9 cellular contexts compared by ENCODE assay signal in the genomic region with DNA sequence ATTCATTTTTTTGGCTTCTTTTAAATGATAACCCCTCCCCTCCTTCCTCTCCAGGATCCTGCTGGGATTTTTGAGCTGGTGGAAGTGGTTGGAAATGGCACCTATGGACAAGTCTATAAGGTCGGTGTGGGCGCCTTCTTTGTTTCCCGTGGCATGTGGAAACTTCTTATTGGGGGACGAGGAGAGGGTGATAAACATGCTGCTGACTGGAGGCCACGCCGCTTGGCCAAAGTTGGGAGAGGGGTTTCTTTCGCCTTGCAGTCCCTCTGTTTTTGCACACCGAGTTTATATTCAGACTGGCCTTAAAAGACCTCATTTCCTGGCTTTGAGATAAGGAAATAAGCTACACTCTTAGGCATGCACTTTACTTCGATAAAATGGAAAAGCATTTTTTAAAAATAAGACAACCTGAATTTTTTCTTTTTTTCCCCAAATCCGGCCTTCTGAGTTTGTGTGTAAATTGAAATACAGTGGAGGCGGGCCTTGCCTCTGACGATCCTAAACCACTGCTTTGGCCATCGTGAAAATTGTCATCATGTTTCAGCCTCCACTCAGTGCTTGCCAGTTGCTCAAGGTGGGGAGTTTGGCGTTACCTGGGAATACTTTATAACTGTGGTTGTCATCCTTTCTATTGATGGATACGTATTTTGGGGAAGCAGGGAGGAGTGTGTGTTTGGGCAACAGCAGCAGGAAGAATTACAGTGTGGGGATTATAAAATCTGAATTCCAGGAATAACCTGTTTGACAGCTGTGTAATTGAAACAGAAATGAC. TPM values are rescaled to one million over a fixed set of nuclear protein-coding genes. Genes with fewer than 3 reads are reported as not detected.
A peak's percentile ranks its signal among the peaks of the same experiment; 100 is the strongest.
DNase-seq lines count a peak whose midpoint lies in the region; FAIRE-seq and TF ChIP-seq lines count a peak whose summit lies in the region.
"Had no signal": no experiment of that assay in that cellular context is flagged by ENCODE, and none has a peak within 500 bp of the region (broad histone marks: within the 10 kb centered on the region; RNA-seq: fewer than 3 reads in every experiment).

No MANE protein-coding gene starts in this region.

- H3K36me3 ChIP-seq in duodenal mucosa (ENCODE audit: control insufficient read depth in 1 of 2, insufficient read depth in 2 of 2, low read length in 2 of 2): no peaks in the 10 kb centered on the region
- H3K36me3 ChIP-seq in neural cell (ENCODE audit: insufficient read depth, low read length): peaks cover 8% of the 10 kb centered on the region

- TF ChIP-seq RAD21 in neural cell (conservative IDR thresholded peaks at IDR 0.05): no peak

- no peak overlapping the region for H2AFZ ChIP-seq in neural cell (ENCODE audit: low read depth, low read length)

- no peaks in the 10 kb centered on the region for H3K9me3 ChIP-seq in duodenal mucosa (ENCODE audit: control insufficient read depth in 1 of 2, low read length in 2 of 2)
- H3K9me3 ChIP-seq in neural cell (ENCODE audit: low read length): no peaks in the 10 kb centered on the region

- TF ChIP-seq CTCF in neural cell (IDR thresholded peaks at IDR 0.05; ENCODE audit: poor library complexity, severe bottlenecking): no peak

- peaks cover 10 to 20% of the 10 kb centered on the region in 2 donors for H3K4me1 ChIP-seq in duodenal mucosa (ENCODE audit: control insufficient read depth in 1 of 2, insufficient read depth in 2 of 2, low read length in 2 of 2)

- H3K4me3 ChIP-seq in duodenal mucosa (ENCODE audit: low read depth in 1 of 2, low read length in 2 of 2) (peak overlapping the region; percentile 80 to 87), neural cell (ENCODE audit: low read length) (peak overlapping the region; percentile 72)

- H3K9ac ChIP-seq in duodenal mucosa (ENCODE audit: low read depth in 1 of 2, low read length in 2 of 2) (peak overlapping the region; percentile 73), neural cell (ENCODE audit: low read length) (peak overlapping the region; percentile 75)

- H3K27me3 ChIP-seq in duodenal mucosa (ENCODE audit: control insufficient read depth in 1 of 2, insufficient read depth in 2 of 2, low read length in 2 of 2) (no peaks in the 10 kb centered on the region), neural cell (ENCODE audit: insufficient read depth, low read depth, low read length) (no peaks in the 10 kb centered on the region)

- no peaks in the 10 kb centered on the region for H3K9me2 ChIP-seq in neural cell (ENCODE audit: insufficient read depth, low read length)

- peaks cover 55% of the 10 kb centered on the region for H3K79me2 ChIP-seq in neural cell (replicated peaks; ENCODE audit: insufficient read depth, low read length)

- DNase-seq in activated naive CD4-positive, alpha-beta T cell treated with Interleukin-2 at 50 U/mL for 16 hours: peak; percentile 16
- no peak for DNase-seq in activated naive CD4-positive, alpha-beta T cell (lab: John Stamatoyannopoulos, UW)
- DNase-seq in NCI-H526 treated with DMSO at 0.1 percent for 48 hours (lab: John Stamatoyannopoulos, UW) (peak; percentile 21), RCC 7860 (ENCODE audit: low spot score) (no peak)
- no peak for DNase-seq in stimulated activated CD4-positive, alpha-beta T cell treated with anti-CD3 and anti-CD28 coated beads, Interleukin-4, amount 100 ng/mL, for 24 hours
- no peak for DNase-seq in activated CD8-positive, alpha-beta memory T cell treated with anti-CD3 and anti-CD28 coated beads, Interleukin-2, amount 50 U/mL, for 48 hours

- no peaks in the 10 kb centered on the region for H3F3A ChIP-seq in neural cell (ENCODE audit: insufficient read depth, low read length, poor library complexity, severe bottlenecking)

- H3K27ac ChIP-seq in duodenal mucosa (ENCODE audit: low read depth, low read length): no peak overlapping the region
- peak overlapping the region; percentile 75 for H3K27ac ChIP-seq in neural cell (ENCODE audit: low read length)

- no peak for FAIRE-seq in RCC 7860 (lab: Jason Lieb, UNC)
- FAIRE-seq: endometrium had no signal

- peak overlapping the region; percentile 82 for H3K4me2 ChIP-seq in neural cell (ENCODE audit: low read length)

- no peak for TF ChIP-seq EP300 in neural cell (conservative IDR thresholded peaks at IDR 0.05; ENCODE audit: poor library complexity, severe bottlenecking)

- H4K20me1 ChIP-seq in neural cell (ENCODE audit: insufficient read depth): peaks cover 25% of the 10 kb centered on the region

TF ChIP-seq in neural cell, 6 proteins besides CTCF, POLR2A, EP300 and RAD21:
- peak; percentile 6 for TF ChIP-seq TAF1 (IDR thresholded peaks at IDR 0.05; ENCODE audit: low read depth)
- peak; percentile 81 for TF ChIP-seq MXI1 (conservative IDR thresholded peaks at IDR 0.05; ENCODE audit: poor library complexity, severe bottlenecking)
- no peak for TF ChIP-seq EZH2 (IDR thresholded peaks at IDR 0.05; ENCODE audit: borderline replicate concordance, insufficient read depth, low read length, poor library complexity, severe bottlenecking)
- TF ChIP-seq POLR2AphosphoS5 (IDR thresholded peaks at IDR 0.05): peak; percentile 1
- TF ChIP-seq, protein P1, sequence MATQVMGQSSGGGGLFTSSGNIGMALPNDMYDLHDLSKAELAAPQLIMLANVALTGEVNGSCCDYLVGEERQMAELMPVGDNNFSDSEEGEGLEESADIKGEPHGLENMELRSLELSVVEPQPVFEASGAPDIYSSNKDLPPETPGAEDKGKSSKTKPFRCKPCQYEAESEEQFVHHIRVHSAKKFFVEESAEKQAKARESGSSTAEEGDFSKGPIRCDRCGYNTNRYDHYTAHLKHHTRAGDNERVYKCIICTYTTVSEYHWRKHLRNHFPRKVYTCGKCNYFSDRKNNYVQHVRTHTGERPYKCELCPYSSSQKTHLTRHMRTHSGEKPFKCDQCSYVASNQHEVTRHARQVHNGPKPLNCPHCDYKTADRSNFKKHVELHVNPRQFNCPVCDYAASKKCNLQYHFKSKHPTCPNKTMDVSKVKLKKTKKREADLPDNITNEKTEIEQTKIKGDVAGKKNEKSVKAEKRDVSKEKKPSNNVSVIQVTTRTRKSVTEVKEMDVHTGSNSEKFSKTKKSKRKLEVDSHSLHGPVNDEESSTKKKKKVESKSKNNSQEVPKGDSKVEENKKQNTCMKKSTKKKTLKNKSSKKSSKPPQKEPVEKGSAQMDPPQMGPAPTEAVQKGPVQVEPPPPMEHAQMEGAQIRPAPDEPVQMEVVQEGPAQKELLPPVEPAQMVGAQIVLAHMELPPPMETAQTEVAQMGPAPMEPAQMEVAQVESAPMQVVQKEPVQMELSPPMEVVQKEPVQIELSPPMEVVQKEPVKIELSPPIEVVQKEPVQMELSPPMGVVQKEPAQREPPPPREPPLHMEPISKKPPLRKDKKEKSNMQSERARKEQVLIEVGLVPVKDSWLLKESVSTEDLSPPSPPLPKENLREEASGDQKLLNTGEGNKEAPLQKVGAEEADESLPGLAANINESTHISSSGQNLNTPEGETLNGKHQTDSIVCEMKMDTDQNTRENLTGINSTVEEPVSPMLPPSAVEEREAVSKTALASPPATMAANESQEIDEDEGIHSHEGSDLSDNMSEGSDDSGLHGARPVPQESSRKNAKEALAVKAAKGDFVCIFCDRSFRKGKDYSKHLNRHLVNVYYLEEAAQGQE (IDR thresholded peaks at IDR 0.05; ENCODE audit: borderline replicate concordance): peak; percentile 25
- no peak for TF ChIP-seq SMC3 (conservative IDR thresholded peaks at IDR 0.05; ENCODE audit: poor library complexity)

RNA-seq across cellular contexts. Expression of a gene that starts 1.1 kb away (rescaled TPM):
- 125 and 127 TPM in 2 replicates for polyA plus RNA-seq in neural cell
- polyA minus RNA-seq in neural cell: 287 and 311 TPM in 2 replicates

Comparison
In these comparisons a context has a peak if more than half of its experiments do, and no peak if none do; other contexts are left out.
1. DNase-seq: peak in activated naive CD4-positive, alpha-beta T cell treated with Interleukin-2 at 50 U/mL for 16 hours (single experiment) and NCI-H526 treated with DMSO at 0.1 percent for 48 hours (single experiment); none in activated naive CD4-positive, alpha-beta T cell (0 of 4), RCC 7860 (single experiment), stimulated activated CD4-positive, alpha-beta T cell treated with anti-CD3 and anti-CD28 coated beads, Interleukin-4, amount 100 ng/mL, for 24 hours (single experiment) and activated CD8-positive, alpha-beta memory T cell treated with anti-CD3 and anti-CD28 coated beads, Interleukin-2, amount 50 U/mL, for 48 hours (single experiment).